Comparison of ENCODE assay signal across 35 cellular contexts in genomic region chr2:229970406-229970805, GRCh38.
"Had no signal": no experiment of that assay in that cellular context is flagged by ENCODE, and none has a peak within 500 bp of the region (broad histone marks: within the 10 kb centered on the region; RNA-seq: fewer than 3 reads in every experiment).

No MANE protein-coding gene starts in this region.

- H3K9me3 ChIP-seq: adrenal gland, body of pancreas, breast epithelium had no signal

- H3K36me3 ChIP-seq: adrenal gland, brain microvascular endothelial cell, breast epithelium had no signal

- H3K4me1 ChIP-seq: adrenal gland, body of pancreas, breast epithelium had no signal

- ATAC-seq: activated CD8-positive, alpha-beta T cell treated with anti-CD3 and anti-CD28 coated beads for 36 hours; activated naive CD4-positive, alpha-beta T cell treated with anti-CD3 and anti-CD28 coated beads, Interleukin-2, amount 50 U/mL, for 72 hours; activated T-cell treated with anti-CD3 and anti-CD28 coated beads, Interleukin-2, amount 50 U/mL, for 4 hours; activated T-cell treated with anti-CD3 and anti-CD28 coated beads, Interleukin-2, amount 50 U/mL, for 72 hours; activated T-helper 17 cell treated with anti-CD3 and anti-CD28 coated beads, Interleukin-2, amount 50 U/mL, for 72 hours; body of pancreas had no signal

- H3K4me3 ChIP-seq: adrenal gland, body of pancreas, breast epithelium had no signal

- DNase-seq: activated B cell treated with CpG ODN at 0.5 μM for 24 hours; activated CD4-positive, alpha-beta memory T cell treated with anti-CD3 and anti-CD28 coated beads for 36 hours; activated CD4-positive, alpha-beta T cell treated with anti-CD3 and anti-CD28 coated beads for 4 hours; activated CD4-positive, alpha-beta T cell treated with anti-CD3 and anti-CD28 coated beads, Interleukin-2, amount 10 ng/mL, durations not matched to agents 24 days and 14 days; activated CD4-positive, alpha-beta T cell treated with anti-CD3 and anti-CD28 coated beads, Interleukin-2, amount 50 U/mL, for 1 hour; activated CD4-positive, alpha-beta T cell treated with anti-CD3 and anti-CD28 coated beads, Interleukin-2, amount 50 U/mL, for 4 hours; activated CD4-positive, CD25-positive, alpha-beta regulatory T cell treated with anti-CD3 and anti-CD28 coated beads, Interleukin-2, amount 50 U/mL, for 72 hours; activated CD8-positive, alpha-beta memory T cell treated with anti-CD3 and anti-CD28 coated beads, Interleukin-2, amount 50 U/mL, for 4 hours; activated CD8-positive, alpha-beta T cell treated with anti-CD3 and anti-CD28 coated beads for 36 hours; activated effector memory CD4-positive, alpha-beta T cell treated with anti-CD3 and anti-CD28 coated beads, Interleukin-2, amount 50 U/mL, for 16 hours; activated gamma-delta T cell treated with Interleukin-2 at 50 U/mL for 16 hours; activated naive CD4-positive, alpha-beta T cell; activated naive CD4-positive, alpha-beta T cell treated with anti-CD3 and anti-CD28 coated beads for 36 hours; activated naive CD4-positive, alpha-beta T cell treated with anti-CD3 and anti-CD28 coated beads, Interleukin-2, amount 50 U/mL, for 16 hours; activated naive CD8-positive, alpha-beta T cell treated with anti-CD3 and anti-CD28 coated beads for 36 hours; activated T-cell treated with anti-CD3 and anti-CD28 coated beads for 4 hours; activated T-cell treated with anti-CD3 and anti-CD28 coated beads, Interleukin-2, amount 50 U/mL, for 1 hour; activated T-cell treated with anti-CD3 and anti-CD28 coated beads, Interleukin-2, amount 50 U/mL, for 4 hours; activated T-cell treated with anti-CD3 and anti-CD28 coated beads, Interleukin-2, amount 50 U/mL, for 72 hours; adrenal gland; amniotic stem cell; aorta; body of pancreas; brain microvascular endothelial cell; caudate nucleus; cerebellar nuclear complex; T-helper 1 cell; T-helper 2 cell; T-helper 9 cell had no signal

- H3K27ac ChIP-seq: adrenal gland, body of pancreas, brain microvascular endothelial cell, breast epithelium, VCaP had no signal

- H3K27me3 ChIP-seq: adrenal gland, body of pancreas, brain microvascular endothelial cell, breast epithelium had no signal

- FAIRE-seq: astrocyte, TTC549 had no signal
